ENCODE assay signal across 11 cellular contexts in genomic region chr6:25370175-25371036, GRCh38.
A peak's percentile ranks its signal among the peaks of the same experiment; 100 is the strongest.
DNase-seq lines count a peak whose midpoint lies in the region; ATAC-seq and TF ChIP-seq lines count a peak whose summit lies in the region.
"Had no signal": no experiment of that assay in that cellular context is flagged by ENCODE, and none has a peak within 500 bp of the region (broad histone marks: within the 10 kb centered on the region; RNA-seq: fewer than 3 reads in every experiment).

No MANE protein-coding gene starts in this region.

- H3K36me3 ChIP-seq in stomach, result no peaks in the 10 kb centered on the region

- TF ChIP-seq POLR2A in stomach (IDR thresholded peaks at IDR 0.05), result no peak

- peaks cover 0 to 7% (median 5%) of the 10 kb centered on the region in 4 donors for H3K9me3 ChIP-seq in stomach

- H3K27ac Mint-ChIP-seq in brain, result peak overlapping the region; percentile 50 to 97 (median 94)

- peaks cover 68% of the 10 kb centered on the region for H3K4me1 Mint-ChIP-seq in activated T-cell treated with anti-CD3 and anti-CD28 coated beads, Interleukin-2, amount 50 U/mL, for 4 hours (ENCODE audit: low read depth)
- peaks cover 48% of the 10 kb centered on the region for H3K4me1 Mint-ChIP-seq in brain

- no peak for DNase-seq in activated T-cell treated with anti-CD3 and anti-CD28 coated beads, Interleukin-2, amount 50 U/mL, for 4 hours
- DNase-seq in activated T-cell treated with anti-CD3 and anti-CD28 coated beads, Interleukin-2, amount 50 U/mL, for 1 hour, result no peak
- peak; percentile 79 for DNase-seq in NCI-H345 treated with DMSO at 0.1 percent for 48 hours (lab: John Stamatoyannopoulos, UW; ENCODE audit: unreplicated experiment)
- DNase-seq in stomach, result no peak
- DNase-seq in ACHN, result no peak
- DNase-seq in iPS-NIHi11 (ENCODE audit: low spot score), result no peak
- DNase-seq in HCEC 1CT, result no peak
- DNase-seq: activated gamma-delta T cell, occipital lobe had no signal

- H3K4me3 ChIP-seq in stomach, result peak overlapping the region in 1 of 4 donors; percentile 6
- H3K4me3 ChIP-seq: GM23248 had no signal

- no peak for TF ChIP-seq EP300 in stomach (IDR thresholded peaks at IDR 0.05)

- H3K27ac ChIP-seq in stomach, result peak overlapping the region in 4 of 5 donors; percentile 52 to 90 (median 78)
- H3K27ac ChIP-seq: GM23248 had no signal

- H3K9me3 Mint-ChIP-seq in activated T-cell treated with anti-CD3 and anti-CD28 coated beads, Interleukin-2, amount 50 U/mL, for 4 hours, result peaks cover 14% of the 10 kb centered on the region
- peaks cover 5 to 33% (median 24%) of the 10 kb centered on the region in 5 experiments for H3K9me3 Mint-ChIP-seq in brain

- ATAC-seq in activated T-cell treated with anti-CD3 and anti-CD28 coated beads, Interleukin-2, amount 50 U/mL, for 4 hours, result peak; percentile 67 to 70

- peaks cover 2% of the 10 kb centered on the region for H3K36me3 Mint-ChIP-seq in activated T-cell treated with anti-CD3 and anti-CD28 coated beads, Interleukin-2, amount 50 U/mL, for 4 hours (ENCODE audit: insufficient read depth)
- peaks cover 4% of the 10 kb centered on the region for H3K36me3 Mint-ChIP-seq in brain

- H3K4me3 Mint-ChIP-seq in activated T-cell treated with anti-CD3 and anti-CD28 coated beads, Interleukin-2, amount 50 U/mL, for 4 hours, result peak overlapping the region; percentile 61
- H3K4me3 Mint-ChIP-seq in brain, result peak overlapping the region in 4 of 5 experiments; percentile 42 to 83 (median 64)

- peaks cover 21 to 39% (median 29%) of the 10 kb centered on the region in 4 donors for H3K4me1 ChIP-seq in stomach

- no peaks in the 10 kb centered on the region for H3K27me3 Mint-ChIP-seq in activated T-cell treated with anti-CD3 and anti-CD28 coated beads, Interleukin-2, amount 50 U/mL, for 4 hours (ENCODE audit: low read depth)
- no peaks in the 10 kb centered on the region for H3K27me3 Mint-ChIP-seq in brain

- in situ Hi-C loops in ACHN (cut with HindIII; ENCODE audit: low pct_ligation_motif_present, low pct_unique_long_range_greater_than_20kb, low sequenced_read_pairs), result no loop called here

- TF ChIP-seq CTCF in brain (conservative IDR thresholded peaks at IDR 0.05) (no peak), stomach (IDR thresholded peaks at IDR 0.05) (no peak)

- 52 to 69% (median 65%) methylated on average over 10 of the region's 10 CpGs for WGBS in stomach, 5 donors

- no peaks in the 10 kb centered on the region for H3K27me3 ChIP-seq in stomach

- intact Hi-C loops in stomach (cut with DNase I; ENCODE audit: low total_unique reads), result no loop called here
